Comparison of ENCODE assay signal across 9 cellular contexts in genomic region chr7:142420554-142421362, GRCh38.
DNase-seq lines count a peak whose midpoint lies in the region; TF ChIP-seq lines count a peak whose summit lies in the region.
"Had no signal": no experiment of that assay in that cellular context is flagged by ENCODE, and none has a peak within 500 bp of the region (broad histone marks: within the 10 kb centered on the region; RNA-seq: fewer than 3 reads in every experiment).

No MANE protein-coding gene starts in this region.

- 40 to 68% (median 50%) methylated on average over 5 of the region's 5 CpGs for WGBS in spleen, 5 donors

- H3K4me1 ChIP-seq in spleen = peaks cover 0 to 8% (median 0%) of the 10 kb centered on the region in 6 donors
- H3K4me1 ChIP-seq: upper lobe of left lung had no signal

- H3K4me3 ChIP-seq in WI38 (ENCODE audit: low read depth, low read length) = no peak overlapping the region
- H3K4me3 ChIP-seq in spleen = no peak overlapping the region
- H3K4me3 ChIP-seq: upper lobe of left lung had no signal

- TF ChIP-seq CTCF in WI38 (IDR thresholded peaks at IDR 0.05; ENCODE audit: low read depth, low read length) (peak; percentile 57), spleen (IDR thresholded peaks at IDR 0.05 in 8 of 11, conservative IDR thresholded peaks at IDR 0.05 in 3 of 11) (no peak)

- DNase-seq in CD1c-positive myeloid dendritic cell (ENCODE audit: extremely low spot score) (peak; percentile 27), HEK293T (ENCODE audit: extremely low spot score) (peak; percentile 44), kidney tubule cell (ENCODE audit: low spot score) (peak; percentile 16), NAMALWA (ENCODE audit: low spot score) (no peak), spleen (no peak), DMS153 treated with DMSO at 0.1 percent for 48 hours (lab: John Stamatoyannopoulos, UW; ENCODE audit: unreplicated experiment) (no peak)
- DNase-seq in stimulated activated CD8-positive, alpha-beta memory T cell treated with anti-CD3 and anti-CD28 coated beads, Interleukin-4, amount 100 ng/mL, for 48 hours = no peak
- DNase-seq: upper lobe of left lung had no signal

- POLR2A ChIA-PET in HEK293T (lab: Yijun Ruan, JAX) = no interaction called here

- H3K27ac ChIP-seq in spleen = no peak overlapping the region
- H3K27ac ChIP-seq: upper lobe of left lung had no signal

- CTCF ChIA-PET in HEK293T (lab: Yijun Ruan, JAX) = interaction anchor here (0.8 kb wide), 1 partner anchor 24 kb away, joined by 3 read pairs; no protein-coding TSS in a partner anchor

- H3K9me3 ChIP-seq in spleen = no peaks in the 10 kb centered on the region
- H3K9me3 ChIP-seq: upper lobe of left lung had no signal

- no peaks in the 10 kb centered on the region for H3K36me3 ChIP-seq in spleen
- H3K36me3 ChIP-seq: upper lobe of left lung had no signal

- no peaks in the 10 kb centered on the region for H3K27me3 ChIP-seq in spleen (replicated peaks in 1 of 7)
- H3K27me3 ChIP-seq: upper lobe of left lung had no signal

- intact Hi-C loops in spleen (cut with DNase I; ENCODE audit: low total_unique reads) = no loop called here

- no peak for TF ChIP-seq POLR2A in spleen (IDR thresholded peaks at IDR 0.05)

TF ChIP-seq in HEK293T, 16 proteins besides CTCF, POLR2A, EP300 and RAD21:
- TF ChIP-seq HDGF (IDR thresholded peaks at IDR 0.05; ENCODE audit: borderline replicate concordance) (no peak), LEF1 (IDR thresholded peaks at IDR 0.05; ENCODE audit: borderline replicate concordance) (no peak), CTBP1 (IDR thresholded peaks at IDR 0.05; ENCODE audit: borderline replicate concordance) (no peak), L3MBTL2 (conservative IDR thresholded peaks at IDR 0.05) (0 out of 2 replicates have a peak, but pooled peaks have one; percentile 43)

Comparison
In these comparisons a context has a peak if more than half of its experiments do, and no peak if none do; other contexts are left out.
1. DNase-seq: peak in CD1c-positive myeloid dendritic cell (single experiment), HEK293T (single experiment) and kidney tubule cell (single experiment); none in NAMALWA (single experiment), stimulated activated CD8-positive, alpha-beta memory T cell treated with anti-CD3 and anti-CD28 coated beads, Interleukin-4, amount 100 ng/mL, for 48 hours (single experiment), spleen (single experiment) and DMS153 treated with DMSO at 0.1 percent for 48 hours (single experiment).